In the genomic region with DNA sequence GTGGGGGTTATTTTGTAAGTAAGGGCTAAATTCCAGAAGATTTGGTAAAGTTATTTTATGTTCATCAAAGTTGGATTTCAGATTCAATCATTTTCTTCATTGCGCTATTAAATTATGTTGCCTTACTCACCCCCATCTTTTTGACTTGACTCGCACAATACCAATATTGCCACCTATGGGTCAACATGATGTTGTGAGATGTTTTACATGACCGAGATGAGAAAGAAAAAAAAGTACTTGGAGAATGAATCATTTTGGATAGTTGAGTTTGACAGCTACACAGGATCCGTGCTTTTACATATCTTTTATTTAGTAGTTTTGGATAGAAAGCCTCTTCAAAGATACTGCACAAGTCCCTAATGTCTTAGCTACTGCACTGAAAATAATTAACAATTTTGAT, we compare ENCODE assay signal across 9 cellular contexts.
DNase-seq lines count a peak whose midpoint lies in the region; ATAC-seq and TF ChIP-seq lines count a peak whose summit lies in the region.
"Had no signal": no experiment of that assay in that cellular context is flagged by ENCODE, and none has a peak within 500 bp of the region (broad histone marks: within the 10 kb centered on the region; RNA-seq: fewer than 3 reads in every experiment).

No MANE protein-coding gene starts in this region.

- ATAC-seq in natural killer cell treated with Interleukin-12 subunit alpha and Interleukin-12 subunit beta and Interleukin-15 and Interleukin-18, amount 100 ng/mL, for 72 hours = no peak

- no peak overlapping the region for H3K4me3 ChIP-seq in MM.1S (ENCODE audit: low read length)
- H3K4me3 ChIP-seq: BLaER1 treated with 17β-estradiol and CSF1 and Interleukin-3, amounts not matched to agents 10 nM and 100 nM had no signal

- H3K9me3 ChIP-seq in MM.1S (replicated peaks; ENCODE audit: insufficient read depth, low read length) = no peaks in the 10 kb centered on the region

- peaks cover 7% of the 10 kb centered on the region for H3K4me1 ChIP-seq in MM.1S (ENCODE audit: low read length)
- H3K4me1 ChIP-seq: BLaER1 treated with 17β-estradiol and CSF1 and Interleukin-3, amounts not matched to agents 10 nM and 100 nM had no signal

- H3K36me3 Mint-ChIP-seq in natural killer cell treated with Interleukin-12 subunit alpha and Interleukin-12 subunit beta and Interleukin-15 and Interleukin-18, amount 100 ng/mL, for 72 hours = no peaks in the 10 kb centered on the region

- H3K27ac Mint-ChIP-seq in natural killer cell treated with Interleukin-12 subunit alpha and Interleukin-12 subunit beta and Interleukin-15 and Interleukin-18, amount 100 ng/mL, for 72 hours = no peak overlapping the region

- no peak overlapping the region for H2AFZ ChIP-seq in MM.1S (ENCODE audit: low read length)

- no peaks in the 10 kb centered on the region for H3K36me3 ChIP-seq in MM.1S (replicated peaks; ENCODE audit: insufficient read depth, low read length)
- H3K36me3 ChIP-seq: BLaER1 treated with 17β-estradiol and CSF1 and Interleukin-3, amounts not matched to agents 10 nM and 100 nM had no signal

- H3K9me2 ChIP-seq in MM.1S (replicated peaks; ENCODE audit: insufficient read depth, low read length) = no peaks in the 10 kb centered on the region

- H3K27ac ChIP-seq in MM.1S (ENCODE audit: low read length) = no peak overlapping the region
- H3K27ac ChIP-seq: BLaER1 treated with 17β-estradiol and CSF1 and Interleukin-3, amounts not matched to agents 10 nM and 100 nM had no signal

- H3K4me1 Mint-ChIP-seq in natural killer cell treated with Interleukin-12 subunit alpha and Interleukin-12 subunit beta and Interleukin-15 and Interleukin-18, amount 100 ng/mL, for 72 hours (ENCODE audit: low read depth in 2 of 2) = no peaks in the 10 kb centered on the region

- H4K20me1 ChIP-seq in MM.1S (ENCODE audit: insufficient read depth, low read length) = no peaks in the 10 kb centered on the region
- H4K20me1 ChIP-seq: BLaER1 treated with 17β-estradiol and CSF1 and Interleukin-3, amounts not matched to agents 10 nM and 100 nM had no signal

- no peak overlapping the region for H3K4me2 ChIP-seq in MM.1S (ENCODE audit: low read depth, low read length)
- H3K4me2 ChIP-seq: BLaER1 treated with 17β-estradiol and CSF1 and Interleukin-3, amounts not matched to agents 10 nM and 100 nM had no signal

- peak; percentile 32; the same call in 1 of the 2 replicates for TF ChIP-seq CTCF in MM.1S (IDR thresholded peaks at IDR 0.05; ENCODE audit: low read length)

- intact Hi-C loops in head of caudate nucleus (cut with DNase I) = no loop called here

- H3K27me3 ChIP-seq in MM.1S (replicated peaks; ENCODE audit: insufficient read depth, low read length) = no peaks in the 10 kb centered on the region
- H3K27me3 ChIP-seq: BLaER1 treated with 17β-estradiol and CSF1 and Interleukin-3, amounts not matched to agents 10 nM and 100 nM had no signal

- H3F3A ChIP-seq in MM.1S (ENCODE audit: insufficient read depth, low read length) = no peaks in the 10 kb centered on the region

- H3K79me2 ChIP-seq in MM.1S (ENCODE audit: low read length) = no peaks in the 10 kb centered on the region

- no peak overlapping the region for H3K4me3 Mint-ChIP-seq in natural killer cell treated with Interleukin-12 subunit alpha and Interleukin-12 subunit beta and Interleukin-15 and Interleukin-18, amount 100 ng/mL, for 72 hours

- H3K9ac ChIP-seq in MM.1S (ENCODE audit: low read length) = no peak overlapping the region
- H3K9ac ChIP-seq: BLaER1 treated with 17β-estradiol and CSF1 and Interleukin-3, amounts not matched to agents 10 nM and 100 nM had no signal

- DNase-seq in NCI-H1105 treated with DMSO at 0.1 percent for 48 hours (lab: John Stamatoyannopoulos, UW) (peak; percentile 1), NCI-H1105 (lab: John Stamatoyannopoulos, UW) (no peak), MM.1S (peak; percentile 25), dermis blood vessel endothelial cell (peak; percentile 85), pulmonary artery endothelial cell (ENCODE audit: low read depth, low spot score) (peak; percentile 53), head of caudate nucleus (no peak), NCI-H2107 (lab: John Stamatoyannopoulos, UW) (no peak)
- no peak for DNase-seq in natural killer cell treated with Interleukin-12 subunit alpha and Interleukin-12 subunit beta and Interleukin-15 and Interleukin-18, amount 100 ng/mL, for 72 hours (ENCODE audit: low spot score)

- peaks cover 0 to 3% of the 10 kb centered on the region in 2 donors for H3K27me3 Mint-ChIP-seq in natural killer cell treated with Interleukin-12 subunit alpha and Interleukin-12 subunit beta and Interleukin-15 and Interleukin-18, amount 100 ng/mL, for 72 hours

- H3K9me3 Mint-ChIP-seq in natural killer cell treated with Interleukin-12 subunit alpha and Interleukin-12 subunit beta and Interleukin-15 and Interleukin-18, amount 100 ng/mL, for 72 hours = no peaks in the 10 kb centered on the region

Comparison
In these comparisons a context has a peak if more than half of its experiments do, and no peak if none do; other contexts are left out.
1. DNase-seq: peak in NCI-H1105 treated with DMSO at 0.1 percent for 48 hours (single experiment), MM.1S (single experiment), dermis blood vessel endothelial cell (single experiment) and pulmonary artery endothelial cell (single experiment); none in NCI-H1105 (single experiment), natural killer cell treated with Interleukin-12 subunit alpha and Interleukin-12 subunit beta and Interleukin-15 and Interleukin-18, amount 100 ng/mL, for 72 hours (single experiment), head of caudate nucleus (0 of 42) and NCI-H2107 (single experiment).